In the genomic region with DNA sequence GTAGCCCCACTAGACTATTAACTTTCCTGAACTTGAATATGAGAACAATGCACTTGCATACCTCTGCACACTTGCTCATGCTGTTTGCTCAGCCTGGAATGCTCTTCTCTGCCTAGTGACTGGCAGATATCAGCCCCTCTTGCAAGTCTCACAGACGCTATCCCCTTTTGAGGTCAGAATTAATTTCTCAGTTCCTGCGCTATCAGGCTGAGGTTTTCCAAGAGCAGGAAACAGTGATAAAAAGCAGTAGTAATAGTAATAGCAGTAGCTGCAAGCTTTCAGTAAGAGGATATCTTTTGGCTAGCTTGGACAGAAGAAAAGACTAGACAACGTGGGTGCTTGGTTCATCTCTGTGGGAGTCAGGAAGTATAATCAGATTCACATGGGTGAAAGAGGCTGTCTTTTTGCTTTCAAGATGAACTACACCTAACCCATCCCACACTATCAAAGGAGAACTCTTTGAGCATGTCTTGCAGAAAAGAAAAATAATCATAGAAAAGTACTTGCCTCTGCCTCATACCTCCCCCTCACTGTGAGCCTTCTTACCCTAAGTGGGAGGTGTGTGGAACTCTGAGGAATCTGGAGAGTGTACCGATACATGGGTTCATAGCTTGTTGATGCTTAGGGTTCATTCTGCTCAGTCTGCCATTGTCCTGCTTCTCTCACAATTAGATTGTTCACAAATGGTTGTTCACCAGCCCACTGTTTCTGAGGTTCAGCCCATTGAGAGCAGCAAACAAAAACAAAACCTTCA, we compare ENCODE assay signal across 1 cellular context.
TF ChIP-seq lines count a peak whose summit lies in the region.

No MANE protein-coding gene starts in this region.

TF ChIP-seq in HepG2, 621 proteins besides CTCF, POLR2A, EP300 and RAD21:
- TF ChIP-seq, protein P1, sequence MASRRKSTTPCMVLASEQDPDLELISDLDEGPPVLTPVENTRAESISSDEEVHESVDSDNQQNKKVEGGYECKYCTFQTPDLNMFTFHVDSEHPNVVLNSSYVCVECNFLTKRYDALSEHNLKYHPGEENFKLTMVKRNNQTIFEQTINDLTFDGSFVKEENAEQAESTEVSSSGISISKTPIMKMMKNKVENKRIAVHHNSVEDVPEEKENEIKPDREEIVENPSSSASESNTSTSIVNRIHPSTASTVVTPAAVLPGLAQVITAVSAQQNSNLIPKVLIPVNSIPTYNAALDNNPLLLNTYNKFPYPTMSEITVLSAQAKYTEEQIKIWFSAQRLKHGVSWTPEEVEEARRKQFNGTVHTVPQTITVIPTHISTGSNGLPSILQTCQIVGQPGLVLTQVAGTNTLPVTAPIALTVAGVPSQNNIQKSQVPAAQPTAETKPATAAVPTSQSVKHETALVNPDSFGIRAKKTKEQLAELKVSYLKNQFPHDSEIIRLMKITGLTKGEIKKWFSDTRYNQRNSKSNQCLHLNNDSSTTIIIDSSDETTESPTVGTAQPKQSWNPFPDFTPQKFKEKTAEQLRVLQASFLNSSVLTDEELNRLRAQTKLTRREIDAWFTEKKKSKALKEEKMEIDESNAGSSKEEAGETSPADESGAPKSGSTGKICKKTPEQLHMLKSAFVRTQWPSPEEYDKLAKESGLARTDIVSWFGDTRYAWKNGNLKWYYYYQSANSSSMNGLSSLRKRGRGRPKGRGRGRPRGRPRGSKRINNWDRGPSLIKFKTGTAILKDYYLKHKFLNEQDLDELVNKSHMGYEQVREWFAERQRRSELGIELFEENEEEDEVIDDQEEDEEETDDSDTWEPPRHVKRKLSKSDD (CRISPR knock-in tag; IDR thresholded peaks at IDR 0.05; ENCODE audit: low read depth), result no peak
- no peak for TF ChIP-seq NR3C1 (CRISPR knock-in tag; IDR thresholded peaks at IDR 0.05)
- TF ChIP-seq JARID2 (CRISPR knock-in tag; IDR thresholded peaks at IDR 0.05; ENCODE audit: insufficient replicate concordance), result no peak
